ENCODE assay signal across 8 cellular contexts in the genomic region with DNA sequence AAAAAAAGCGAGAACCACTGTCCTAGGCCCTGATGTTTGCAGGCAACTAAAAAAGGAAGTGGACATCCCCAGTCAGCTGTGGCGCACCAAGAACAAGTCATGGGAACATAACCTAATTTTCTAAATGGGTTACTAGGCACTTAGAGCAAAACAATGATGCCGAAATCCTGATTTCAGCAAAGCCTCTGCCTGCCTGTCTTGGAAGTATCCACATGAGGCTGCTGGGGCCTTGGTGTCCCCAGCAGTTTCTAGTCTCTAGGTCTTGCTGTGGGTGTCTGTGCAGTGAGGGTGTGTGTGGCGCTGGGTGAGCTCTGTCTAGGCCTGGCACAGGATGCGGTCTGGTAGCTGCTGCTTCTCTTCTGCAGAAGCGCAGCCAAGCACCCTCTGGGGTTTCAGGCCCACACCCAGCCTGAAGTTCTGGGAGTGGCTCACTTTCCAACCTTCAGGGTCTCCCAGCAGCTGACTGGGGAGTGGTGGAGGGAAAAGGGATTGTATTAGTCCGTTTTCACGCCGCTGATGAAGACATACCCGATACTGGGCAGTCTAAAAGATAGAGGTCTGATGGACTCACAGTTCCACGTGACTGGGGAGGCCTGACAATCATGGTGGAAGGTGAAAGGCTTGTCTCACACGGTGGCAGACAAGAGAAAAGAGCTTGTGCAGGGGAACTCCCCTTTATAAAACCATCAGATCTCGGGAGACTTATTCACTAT. TPM values are rescaled to one million over a fixed set of nuclear protein-coding genes. Genes with fewer than 3 reads are reported as not detected.
DNase-seq lines count a peak whose midpoint lies in the region; ATAC-seq and TF ChIP-seq lines count a peak whose summit lies in the region.

No MANE protein-coding gene starts in this region.

- peak; percentile 9 to 19 for DNase-seq in activated CD4-positive, alpha-beta T cell treated with anti-CD3 and anti-CD28 coated beads, Interleukin-2, amount 50 U/mL, for 24 hours (ENCODE audit: low read depth in 1 of 2, low spot score in 1 of 2)
- DNase-seq in effector memory CD8-positive, alpha-beta T cell = peak; percentile 72 to 80 (median 73)
- DNase-seq in stimulated activated CD8-positive, alpha-beta memory T cell treated with anti-CD3 and anti-CD28 coated beads, Interleukin-15, amount 100 ng/mL, for 24 hours (ENCODE audit: low read depth) = peak; percentile 24
- DNase-seq in NCI-H146 (lab: John Stamatoyannopoulos, UW) (no peak), caudate nucleus (lab: John Stamatoyannopoulos, UW) (no peak), gastrocnemius medialis (no peak), stomach (no peak)

- H3K4me1 Mint-ChIP-seq in effector memory CD8-positive, alpha-beta T cell (ENCODE audit: low read depth in 2 of 2) = peaks cover 24 to 30% of the 10 kb centered on the region in 2 donors

- TF ChIP-seq POLR2A in gastrocnemius medialis (IDR thresholded peaks at IDR 0.05) (no peak), stomach (IDR thresholded peaks at IDR 0.05) (no peak)

- H3K4me1 ChIP-seq in gastrocnemius medialis (no peaks in the 10 kb centered on the region), stomach (no peaks in the 10 kb centered on the region)

- H3K36me3 ChIP-seq in gastrocnemius medialis (peaks cover 0 to 32% of the 10 kb centered on the region in 2 donors), stomach (peaks cover 0 to 28% (median 22%) of the 10 kb centered on the region in 4 donors)

- H3K36me3 Mint-ChIP-seq in effector memory CD8-positive, alpha-beta T cell (ENCODE audit: insufficient read depth) = peaks cover 5% of the 10 kb centered on the region

- peak; percentile 85 for ATAC-seq in GM21381 (IDR thresholded peaks at IDR 0.05; ENCODE audit: unreplicated experiment)
- ATAC-seq in effector memory CD8-positive, alpha-beta T cell (replicated peaks) = peak; percentile 97
- ATAC-seq in gastrocnemius medialis = no peak

- intact Hi-C loops in gastrocnemius medialis (cut with DNase I; ENCODE audit: low total_unique reads) = no loop called here
- intact Hi-C loops in stomach (cut with DNase I; ENCODE audit: low total_unique reads) = no loop called here

- in situ Hi-C loops in gastrocnemius medialis (cut with MboI; ENCODE audit: low sequenced_read_pairs in 4 of 4) = no loop called here

- no peaks in the 10 kb centered on the region for H3K27me3 Mint-ChIP-seq in effector memory CD8-positive, alpha-beta T cell

- no peak for TF ChIP-seq EP300 in stomach (IDR thresholded peaks at IDR 0.05)

- H3K9me3 Mint-ChIP-seq in effector memory CD8-positive, alpha-beta T cell = no peaks in the 10 kb centered on the region

- H3K9me3 ChIP-seq in gastrocnemius medialis (no peaks in the 10 kb centered on the region), stomach (no peaks in the 10 kb centered on the region)

- no peaks in the 10 kb centered on the region for H3K27me3 ChIP-seq in gastrocnemius medialis
- no peaks in the 10 kb centered on the region for H3K27me3 ChIP-seq in stomach

- 79 to 88% (median 82%) methylated on average over 13 of the region's 13 CpGs for WGBS in stomach, 5 donors

- H3K27ac Mint-ChIP-seq in effector memory CD8-positive, alpha-beta T cell = peak overlapping the region; percentile 97 to 98

- TF ChIP-seq CTCF in gastrocnemius medialis (IDR thresholded peaks at IDR 0.05 in 4 of 5, conservative IDR thresholded peaks at IDR 0.05 in 1 of 5) (no peak), stomach (IDR thresholded peaks at IDR 0.05) (no peak)

- H3K4me3 ChIP-seq in gastrocnemius medialis = no peak overlapping the region
- no peak overlapping the region for H3K4me3 ChIP-seq in stomach

- H3K4me3 Mint-ChIP-seq in effector memory CD8-positive, alpha-beta T cell = peak overlapping the region; percentile 48 to 65

- H3K27ac ChIP-seq in caudate nucleus (ENCODE audit: low read depth, low read length) (no peak overlapping the region), gastrocnemius medialis (peak overlapping the region in 1 of 4 donors; percentile 31), stomach (peak overlapping the region in 2 of 5 donors; percentile 24 to 44)

RNA-seq across cellular contexts. Expression of gene STH, which starts 21.1 kb away (rescaled TPM):
- total RNA-seq in gastrocnemius medialis = not detected
- total RNA-seq in stomach = not detected
- polyA plus RNA-seq in stomach = not detected

Comparison
In these comparisons a context has a peak if more than half of its experiments do, and no peak if none do; other contexts are left out.
1. ATAC-seq: peak in GM21381 (single experiment) and effector memory CD8-positive, alpha-beta T cell (single experiment); none in gastrocnemius medialis (0 of 2).
2. DNase-seq: peak in activated CD4-positive, alpha-beta T cell treated with anti-CD3 and anti-CD28 coated beads, Interleukin-2, amount 50 U/mL, for 24 hours (2 of 2), effector memory CD8-positive, alpha-beta T cell (3 of 3) and stimulated activated CD8-positive, alpha-beta memory T cell treated with anti-CD3 and anti-CD28 coated beads, Interleukin-15, amount 100 ng/mL, for 24 hours (single experiment); none in NCI-H146 (single experiment), caudate nucleus (0 of 61), gastrocnemius medialis (0 of 2) and stomach (single experiment).